ENCODE assay signal across 8 cellular contexts in genomic region chr5:133552925-133553525, GRCh38. TPM values are rescaled to one million over a fixed set of nuclear protein-coding genes. Genes with fewer than 3 reads are reported as not detected.
DNase-seq lines count a peak whose midpoint lies in the region; TF ChIP-seq lines count a peak whose summit lies in the region.

No MANE protein-coding gene starts in this region.

- H3K27ac ChIP-seq in adrenal gland = no peak overlapping the region

- no peaks in the 10 kb centered on the region for H3K4me1 ChIP-seq in adrenal gland (replicated peaks in 1 of 2)

- H3K4me3 ChIP-seq in adrenal gland = no peak overlapping the region

- DNase-seq in NCI-H2029 (lab: John Stamatoyannopoulos, UW) (peak; percentile 15), NCI-H2029 treated with DMSO at 0.1 percent for 48 hours (lab: John Stamatoyannopoulos, UW) (no peak), HT-29 (ENCODE audit: low spot score) (peak; percentile 68), T-helper 1 cell (peak; percentile 14 to 43 (median 20)), adrenal gland (peak; percentile 41 to 73 (median 66)), iris pigment epithelial cell (ENCODE audit: low read depth) (peak; percentile 51), DMS79 (lab: John Stamatoyannopoulos, UW) (no peak)
- DNase-seq in stimulated activated CD4-positive, alpha-beta T cell treated with anti-CD3 and anti-CD28 coated beads, Interleukin-4, amount 100 ng/mL, for 48 hours (ENCODE audit: low read depth in 2 of 2) = peak; percentile 38 to 45

- no peak for TF ChIP-seq POLR2A in adrenal gland (IDR thresholded peaks at IDR 0.05)

- H3K9me3 ChIP-seq in adrenal gland (replicated peaks in 1 of 3) = no peaks in the 10 kb centered on the region

- TF ChIP-seq CTCF in adrenal gland (IDR thresholded peaks at IDR 0.05) = peak; percentile 48 to 78 (median 66)

- 24 to 28% (median 25%) methylated on average over 12 to 13 of the region's 13 CpGs for WGBS in adrenal gland, 4 donors

- H3K27me3 ChIP-seq in adrenal gland = peaks cover 5% of the 10 kb centered on the region

- intact Hi-C loops in adrenal gland (cut with DNase I) = loop anchor here in 1 of 2 donors (10.0 kb wide), 1 partner anchor 382 kb away; no protein-coding TSS in a partner anchor

- no peaks in the 10 kb centered on the region for H3K36me3 ChIP-seq in adrenal gland (replicated peaks in 1 of 2)

RNA-seq across cellular contexts. Expression of gene FSTL4, which starts 59.3 kb away (rescaled TPM):
- 0.33 TPM in 1 of 2 replicates, not detected in the other for total RNA-seq in HT-29 (2014; rRNA removed; shearing (Covaris generic))
- 1 to 10 TPM in 7 of 8 donors, under 1 TPM in 1; 0.72 to 5.2 (median 2.6) TPM for total RNA-seq in adrenal gland
- polyA plus RNA-seq in adrenal gland = 1 to 10 TPM in 2 of 3 donors, under 1 TPM in 1; 0.48 to 3.3 (median 2.6) TPM

Comparison
In these comparisons a context has a peak if more than half of its experiments do, and no peak if none do; other contexts are left out.
1. DNase-seq: peak in NCI-H2029 (single experiment), HT-29 (single experiment), T-helper 1 cell (5 of 5), adrenal gland (7 of 7), iris pigment epithelial cell (single experiment) and stimulated activated CD4-positive, alpha-beta T cell treated with anti-CD3 and anti-CD28 coated beads, Interleukin-4, amount 100 ng/mL, for 48 hours (2 of 2); none in NCI-H2029 treated with DMSO at 0.1 percent for 48 hours (single experiment) and DMS79 (single experiment).